ENCODE assay signal across 9 cellular contexts in the genomic region with DNA sequence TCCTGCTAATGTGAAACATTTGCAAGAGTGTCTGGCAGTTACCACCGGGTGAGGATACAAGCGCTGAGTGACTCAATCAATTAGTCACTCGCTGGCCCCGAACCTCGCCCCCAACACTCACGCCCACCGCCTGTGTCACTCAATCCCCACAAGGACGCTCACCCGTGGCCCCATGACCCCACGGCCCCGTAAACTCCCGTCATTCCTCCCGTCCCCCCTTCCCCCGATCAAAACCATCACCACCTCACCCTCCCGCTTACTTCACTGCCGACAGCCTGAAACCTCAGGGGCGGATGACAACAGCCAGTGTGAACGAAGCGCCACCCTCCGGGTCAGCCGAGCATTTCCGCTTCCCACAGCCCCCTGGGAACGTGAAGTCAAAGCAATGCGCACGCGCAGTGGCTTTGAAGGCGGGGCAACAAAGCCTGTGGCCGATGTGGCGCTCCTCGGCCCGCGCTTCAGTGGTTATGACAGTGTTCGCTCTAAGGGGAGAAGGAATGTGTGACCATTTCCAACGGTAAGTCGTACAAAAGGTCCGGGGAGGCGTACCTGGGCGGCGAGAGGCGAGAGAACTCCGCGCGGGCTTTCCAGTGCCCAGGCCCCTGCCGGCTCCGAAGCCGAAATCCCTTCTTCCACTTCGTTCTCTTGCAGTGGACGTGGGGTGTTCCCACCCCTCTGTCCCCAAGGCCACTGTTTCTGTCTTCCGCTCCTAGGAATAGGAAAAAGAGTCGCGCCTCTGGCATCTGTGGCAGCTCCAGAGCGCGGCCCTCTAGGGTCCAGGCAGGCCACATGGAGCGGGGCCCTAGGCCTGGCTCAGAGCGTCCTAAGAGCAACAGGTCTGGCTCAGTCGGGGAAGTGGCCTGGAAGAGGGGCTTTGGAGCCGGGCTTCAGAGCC. TPM values are rescaled to one million over a fixed set of nuclear protein-coding genes. Genes with fewer than 3 reads are reported as not detected.
DNase-seq lines count a peak whose midpoint lies in the region; ATAC-seq, FAIRE-seq and TF ChIP-seq lines count a peak whose summit lies in the region.
"Had no signal": no experiment of that assay in that cellular context is flagged by ENCODE, and none has a peak within 500 bp of the region (broad histone marks: within the 10 kb centered on the region; RNA-seq: fewer than 3 reads in every experiment).

A gene (minus strand): TSS at position 311 of the 895 bp plus-strand sequence. CDS start 3,334 bp downstream, outside the sequence.

- TF ChIP-seq CTCF in GM12878 (IDR thresholded peaks at IDR 0.05 in 2 of 3, conservative IDR thresholded peaks at IDR 0.05 in 1 of 3; ENCODE audit: control insufficient read depth in 2 of 3, extremely low read depth in 1 of 3, insufficient read depth in 1 of 3, low read depth in 3 of 3, low read length in 3 of 3) (peak; percentile 26 to 50 (median 46); a peak in 4 of 6 replicates), sigmoid colon (IDR thresholded peaks at IDR 0.05) (peak; percentile 15 to 25 (median 18))

- no peaks in the 10 kb centered on the region for H4K20me1 ChIP-seq in GM12878 (ENCODE audit: control insufficient read depth, insufficient read depth)

- CTCF ChIA-PET in GM12878 (lab: Yijun Ruan, JAX): no interaction called here

- H3K36me3 ChIP-seq in GM12878 (ENCODE audit: control insufficient read depth in 2 of 2, insufficient read depth in 2 of 2, low read length in 1 of 2): peaks cover 0 to 4% of the 10 kb centered on the region in 2 experiments; a peak in 2 of 4 replicates
- peaks cover 0 to 4% (median 0%) of the 10 kb centered on the region in 4 donors for H3K36me3 ChIP-seq in sigmoid colon

- DNase-seq in NCI-H187 (lab: John Stamatoyannopoulos, UW) (peak; percentile 45 to 61), NCI-H187 treated with DMSO at 0.1 percent for 48 hours (lab: John Stamatoyannopoulos, UW) (no peak), NCI-H2029 treated with DMSO at 0.1 percent for 48 hours (lab: John Stamatoyannopoulos, UW) (peak; percentile 66), T1000 (lab: John Stamatoyannopoulos, UW) (peak; percentile 64), GM12878 (ENCODE audit: low read depth, low spot score) (peak; percentile 75), iPS DF 4.7 (ENCODE audit: extremely low read depth, low spot score) (peak; percentile 51), sigmoid colon (peak; percentile 96)

- SMC1A ChIA-PET in GM12878 (lab: Charles Lee; ENCODE audit: uncharacterized antibody, unreplicated experiment): interaction anchor here (0.9 to 1.5 kb wide), 2 partner anchors 17 to 26 kb away, joined by 3 read pairs; no protein-coding TSS in a partner anchor

- RAD21 ChIA-PET in GM12878 (lab: Charles Lee; ENCODE audit: unreplicated experiment): no interaction called here

- TF ChIP-seq EP300 in GM12878 (IDR thresholded peaks at IDR 0.05; ENCODE audit: borderline replicate concordance in 1 of 2, control insufficient read depth in 1 of 2, low read depth in 2 of 2, low read length in 2 of 2) (peak; percentile 58 to 61; a peak in 3 of 4 replicates), sigmoid colon (IDR thresholded peaks at IDR 0.05) (no peak)

- intact Hi-C loops in GM12878 (cut with micrococcal nuclease; ENCODE audit: unreplicated experiment): no loop called here
- intact Hi-C loops in sigmoid colon (cut with DNase I): no loop called here

- peak; percentile 41; the same call in 1 of the 2 replicates for TF ChIP-seq RAD21 in GM12878 (IDR thresholded peaks at IDR 0.05; ENCODE audit: insufficient read depth, low read depth, low read length)

- H3K9me3 ChIP-seq in GM12878 (replicated peaks; ENCODE audit: control insufficient read depth, insufficient read depth, low read length): no peaks in the 10 kb centered on the region; the same call in 2 of the 3 replicates
- H3K9me3 ChIP-seq in sigmoid colon: no peaks in the 10 kb centered on the region

- peak within 1 kb of the TSS; percentile 51 for H2AFZ ChIP-seq in GM12878 (ENCODE audit: control insufficient read depth, low read depth, low read length)

- ATAC-seq in HG02981 (IDR thresholded peaks at IDR 0.05; ENCODE audit: unreplicated experiment) (peak; percentile 86), GM12878 (peak; percentile 91)

- H3K4me2 ChIP-seq in GM12878 (ENCODE audit: control insufficient read depth, insufficient read depth): peak within 1 kb of the TSS; percentile 60

- peaks cover 27% of the 10 kb centered on the region for H3K79me2 ChIP-seq in GM12878 (ENCODE audit: control insufficient read depth, insufficient read depth, low read length)

- H3K4me1 ChIP-seq in GM12878 (ENCODE audit: control insufficient read depth, insufficient read depth, low read length) (peaks cover 4% of the 10 kb centered on the region; the same call in 1 of the 2 replicates), sigmoid colon (peaks cover 0 to 26% (median 12%) of the 10 kb centered on the region in 4 donors)

- H3K27ac ChIP-seq in GM12878 (ENCODE audit: control insufficient read depth, insufficient read depth): peak within 1 kb of the TSS; percentile 86
- peak within 1 kb of the TSS; percentile 74 to 84 (median 82) for H3K27ac ChIP-seq in sigmoid colon

- peak within 1 kb of the TSS; percentile 75 for H3K4me3 ChIP-seq in GM12878
- H3K4me3 ChIP-seq in sigmoid colon: peak within 1 kb of the TSS; percentile 54 to 78 (median 76)

- BruUV-seq in GM12878 (replicated peaks; lab: Mats Ljungman, UMichigan): TSS peak; percentile 87

- in situ Hi-C loops in GM12878 (cut with MboI): no loop called here

- H3K27me3 ChIP-seq in GM12878 (replicated peaks in 1 of 2; ENCODE audit: control insufficient read depth in 2 of 2, insufficient read depth in 2 of 2, low read length in 1 of 2) (no peaks in the 10 kb centered on the region), sigmoid colon (no peaks in the 10 kb centered on the region)

- peak; percentile 44 for FAIRE-seq in GM12878 (lab: Jason Lieb, UNC)
- FAIRE-seq: A204.1 had no signal

- TF ChIP-seq POLR2A in GM12878 (IDR thresholded peaks at IDR 0.05; ENCODE audit: low read depth, low read length): peak; percentile 89
- peak in 1 of 2 donors; percentile 38 for TF ChIP-seq POLR2A in sigmoid colon (IDR thresholded peaks at IDR 0.05)

- POLR2A ChIA-PET in GM12878 (lab: Charles Lee): no interaction called here

- peak within 1 kb of the TSS; percentile 96 for H3K9ac ChIP-seq in GM12878 (ENCODE audit: control insufficient read depth, insufficient read depth, low read length)

- WGBS in GM12878 (ENCODE audit: insufficient coverage, insufficient replicate concordance, low lambda C conversion rate, missing lambda C conversion rate): 29% methylated on average over 57 of the region's 57 CpGs
- WGBS in sigmoid colon, 2 donors: 0 to 1% methylated on average over 57 of the region's 57 CpGs

TF ChIP-seq in GM12878, 131 proteins besides CTCF, POLR2A, EP300 and RAD21 (continues in another document):
- TF ChIP-seq RUNX3 (IDR thresholded peaks at IDR 0.05; ENCODE audit: low read length): peak; percentile 54; the same call in 1 of the 2 replicates
- TF ChIP-seq NR2C1 (IDR thresholded peaks at IDR 0.05): peak; percentile 68
- TF ChIP-seq MEF2B (IDR thresholded peaks at IDR 0.05; ENCODE audit: partially characterized antibody, poor library complexity, severe bottlenecking): peak; percentile 95
- no peak for TF ChIP-seq TCF7 (IDR thresholded peaks at IDR 0.05; ENCODE audit: borderline replicate concordance)
- TF ChIP-seq NRF1 (conservative IDR thresholded peaks at IDR 0.05; ENCODE audit: low read depth, low read length): peak; percentile 69
- peak; percentile 73 for TF ChIP-seq IKZF1 (conservative IDR thresholded peaks at IDR 0.05)
- TF ChIP-seq, protein P1, sequence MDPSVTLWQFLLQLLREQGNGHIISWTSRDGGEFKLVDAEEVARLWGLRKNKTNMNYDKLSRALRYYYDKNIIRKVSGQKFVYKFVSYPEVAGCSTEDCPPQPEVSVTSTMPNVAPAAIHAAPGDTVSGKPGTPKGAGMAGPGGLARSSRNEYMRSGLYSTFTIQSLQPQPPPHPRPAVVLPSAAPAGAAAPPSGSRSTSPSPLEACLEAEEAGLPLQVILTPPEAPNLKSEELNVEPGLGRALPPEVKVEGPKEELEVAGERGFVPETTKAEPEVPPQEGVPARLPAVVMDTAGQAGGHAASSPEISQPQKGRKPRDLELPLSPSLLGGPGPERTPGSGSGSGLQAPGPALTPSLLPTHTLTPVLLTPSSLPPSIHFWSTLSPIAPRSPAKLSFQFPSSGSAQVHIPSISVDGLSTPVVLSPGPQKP (IDR thresholded peaks at IDR 0.05; ENCODE audit: low read depth, low read length): peak; percentile 43; the same call in 1 of the 2 replicates
- TF ChIP-seq BACH1 (IDR thresholded peaks at IDR 0.05; ENCODE audit: borderline replicate concordance): peak; percentile 56
- no peak for TF ChIP-seq RBBP5 (conservative IDR thresholded peaks at IDR 0.05)
- peak; percentile 57 to 67; a peak in 3 of 4 replicates for TF ChIP-seq IKZF2 (IDR thresholded peaks at IDR 0.05)
- TF ChIP-seq ZSCAN29 (IDR thresholded peaks at IDR 0.05): no peak
- TF ChIP-seq RB1 (IDR thresholded peaks at IDR 0.05; ENCODE audit: borderline replicate concordance): 0 out of 2 replicates have a peak, but pooled peaks have one; percentile 13

RNA-seq across cellular contexts. Expression of the gene that starts here (rescaled TPM):
- total RNA-seq in GM12878 (2013; cell fraction: nucleolus; rRNA removed): 10.0 and 12.3 TPM in 2 replicates
- total RNA-seq in GM12878 (2014; rRNA removed) (1.8 and 2.1 TPM in 2 replicates), GM12878 (2014; rRNA removed; fragmentation: Illumina TruSeq; extraction: Trizol) (2.7 and 3.7 TPM in 2 replicates), GM12878 (2021) (2.7 and 3.3 TPM in 2 replicates), sigmoid colon (1 to 10 TPM; 3.0 to 9.1 (median 5.5) TPM)
- 1.2 TPM for polyA plus RNA-seq in GM12878 (2011; ENCODE audit: low read depth)
- polyA plus RNA-seq in GM12878 (2011; rRNA removed) (2.8 and 3.0 TPM in 2 replicates), GM12878 (2014; fragmentation: Illumina TruSeq; extraction: Trizol) (1.8 and 2.1 TPM in 2 replicates), GM12878 (2014; fragmentation: Nextera tagmentation; extraction: Ambion mirVana) (1 to 10 TPM; 1.0 to 1.2 TPM), GM12878 (2014; rRNA removed) (1.2 and 1.8 TPM in 2 replicates), GM12878 (2016; fragmentation: Nextera tagmentation; extraction: Ambion mirVana) (1 to 10 TPM; 1.1 to 1.5 TPM), sigmoid colon (1 to 10 TPM; 1.2 to 1.4 (median 1.3) TPM)
- polyA plus RNA-seq in GM12878 (2011; cell fraction: cytosol; rRNA removed): 1.8 and 2.1 TPM in 2 replicates
- 1.5 and 1.8 TPM in 2 replicates for polyA plus RNA-seq in GM12878 (2011; cell fraction: nucleus; rRNA removed)
- polyA plus RNA-seq in GM12878 (2012): 1.3 and 1.7 TPM in 2 replicates
- 3.1 and 3.7 TPM in 2 replicates for polyA minus RNA-seq in GM12878 (2011; rRNA and poly(A)+ RNA removed)
- polyA minus RNA-seq in GM12878 (2011; cell fraction: cytosol; rRNA and poly(A)+ RNA removed): 1.8 TPM in 1 of 2 replicates, not detected in the other
- polyA minus RNA-seq in GM12878 (2011; cell fraction: nucleus; rRNA and poly(A)+ RNA removed): 1.7 and 4.5 TPM in 2 replicates
